ENCODE assay signal across 8 cellular contexts in the genomic region with DNA sequence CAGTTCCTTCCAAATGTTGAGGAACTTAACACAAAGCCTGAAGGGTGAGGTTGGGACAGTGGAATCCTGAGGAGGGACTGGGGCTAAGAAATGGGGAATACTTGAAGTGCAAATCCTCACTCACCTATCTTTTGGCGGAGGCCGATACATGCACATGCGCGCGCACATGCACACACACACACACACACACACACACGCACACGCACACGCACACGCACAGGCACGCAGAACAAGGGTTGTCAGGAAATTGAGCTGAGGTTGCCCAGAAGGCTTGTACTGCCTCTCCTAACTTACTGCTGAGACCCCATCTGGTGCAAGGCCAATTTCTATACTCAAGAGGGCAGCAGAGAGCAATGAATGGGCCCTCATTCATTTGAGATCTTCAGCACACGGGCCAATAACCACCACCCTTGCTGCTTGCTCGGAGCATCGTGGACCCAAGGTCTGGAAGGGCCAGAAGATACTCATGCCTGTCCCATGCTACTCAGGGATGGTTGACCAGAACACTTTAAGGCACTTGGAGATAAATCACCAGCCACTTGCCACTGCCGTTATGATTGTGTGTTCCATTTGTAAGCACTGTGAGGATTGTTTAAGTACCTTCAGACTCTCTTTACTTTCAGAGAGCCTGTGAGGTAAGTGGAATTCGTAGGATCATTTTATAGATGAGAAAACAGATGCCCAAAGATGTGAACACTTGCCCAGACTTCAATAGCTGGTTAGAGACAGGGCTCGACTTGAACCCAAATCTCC.
DNase-seq lines count a peak whose midpoint lies in the region; ATAC-seq lines count a peak whose summit lies in the region.

No MANE protein-coding gene starts in this region.

- H3K36me3 Mint-ChIP-seq in memory B cell = no peaks in the 10 kb centered on the region

- ATAC-seq in GM19455 (IDR thresholded peaks at IDR 0.05; ENCODE audit: unreplicated experiment) (peak; percentile 94), HG03565 (IDR thresholded peaks at IDR 0.05; ENCODE audit: unreplicated experiment) (peak; percentile 69), memory B cell (ENCODE audit: low read depth) (peak; percentile 99)

- H3K4me1 Mint-ChIP-seq in memory B cell = peaks cover 8% of the 10 kb centered on the region

- H3K27me3 Mint-ChIP-seq in memory B cell = no peaks in the 10 kb centered on the region

- peak; percentile 83 for DNase-seq in COLO829 (ENCODE audit: low spot score)
- peak; percentile 73 for DNase-seq in NCI-H774 (lab: John Stamatoyannopoulos, UW)
- DNase-seq in activated CD4-positive, alpha-beta T cell treated with anti-CD3 and anti-CD28 coated beads, Interleukin-2, amount 50 U/mL, for 1 hour = peak; percentile 58
- DNase-seq in ecto neural progenitor cell (ENCODE audit: low spot score) = peak; percentile 77
- peak; percentile 60 to 61 for DNase-seq in memory B cell (ENCODE audit: low spot score in 2 of 2)
- peak; percentile 29 to 46 for DNase-seq in stimulated activated CD8-positive, alpha-beta memory T cell treated with anti-CD3 and anti-CD28 coated beads, Interleukin-2, amount 100 ng/mL, for 48 hours (ENCODE audit: low read depth in 2 of 2)

- H3K27ac Mint-ChIP-seq in memory B cell = no peak overlapping the region

- H3K4me3 Mint-ChIP-seq in memory B cell = no peak overlapping the region

- H3K9me3 Mint-ChIP-seq in memory B cell = no peaks in the 10 kb centered on the region

Comparison
In these comparisons a context has a peak if more than half of its experiments do, and no peak if none do; other contexts are left out.
1. Peak in every context shown above with its lines: DNase-seq and ATAC-seq.